ENCODE assay signal across 9 cellular contexts in genomic region chr17:6269474-6269873, GRCh38.
DNase-seq lines count a peak whose midpoint lies in the region; ATAC-seq, FAIRE-seq and TF ChIP-seq lines count a peak whose summit lies in the region.
"Had no signal": no experiment of that assay in that cellular context is flagged by ENCODE, and none has a peak within 500 bp of the region (broad histone marks: within the 10 kb centered on the region; RNA-seq: fewer than 3 reads in every experiment).

No MANE protein-coding gene starts in this region.

- H3K9me3 ChIP-seq in astrocyte (ENCODE audit: insufficient read depth, low read depth, low read length): peaks cover 2% of the 10 kb centered on the region

- DNase-seq in GM10266 (ENCODE audit: extremely low spot score) (peak; percentile 16), LNCaP clone FGC (ENCODE audit: low read depth) (peak; percentile 4), astrocyte (ENCODE audit: low read depth) (peak; percentile 38), medulla oblongata (ENCODE audit: extremely low spot score) (peak; percentile 15), GDM1 (lab: John Stamatoyannopoulos, UW) (no peak), Ammon's horn (ENCODE audit: low spot score) (no peak), NCI-H2029 (lab: John Stamatoyannopoulos, UW) (no peak)
- DNase-seq: NCI-H510A had no signal

- no peaks in the 10 kb centered on the region for H3K36me3 ChIP-seq in astrocyte (ENCODE audit: insufficient read depth, low read length)

- no peaks in the 10 kb centered on the region for H3K4me1 ChIP-seq in astrocyte (ENCODE audit: insufficient read depth, low read length)

- H2AFZ ChIP-seq in astrocyte (ENCODE audit: low read depth, low read length): no peak overlapping the region

- peaks cover 40% of the 10 kb centered on the region for H3K27me3 Mint-ChIP-seq in astrocyte (ENCODE audit: low read depth, unreplicated experiment)

- H3K27ac Mint-ChIP-seq in astrocyte (ENCODE audit: unreplicated experiment): no peak overlapping the region

- no peak overlapping the region for H3K27ac ChIP-seq in astrocyte (ENCODE audit: low read depth, low read length)

- no peak for ATAC-seq in GM21786 (IDR thresholded peaks at IDR 0.05; ENCODE audit: unreplicated experiment)

- H3K36me3 Mint-ChIP-seq in astrocyte (ENCODE audit: low read depth, unreplicated experiment): no peaks in the 10 kb centered on the region

- no peaks in the 10 kb centered on the region for H4K20me1 ChIP-seq in astrocyte (ENCODE audit: insufficient read depth, low read length)

- no peaks in the 10 kb centered on the region for H3K79me2 ChIP-seq in astrocyte (ENCODE audit: insufficient read depth, low read length)

- peaks cover 9% of the 10 kb centered on the region for H3K9me3 Mint-ChIP-seq in astrocyte (ENCODE audit: unreplicated experiment)

- no peak overlapping the region for H3K4me2 ChIP-seq in astrocyte (ENCODE audit: low read length)

- TF ChIP-seq CTCF in GM10266 (IDR thresholded peaks at IDR 0.05; ENCODE audit: control insufficient read depth, insufficient read depth, low read depth, missing control alignments): no peak
- TF ChIP-seq CTCF in LNCaP clone FGC (IDR thresholded peaks at IDR 0.05; ENCODE audit: control insufficient read depth, extremely low read depth, insufficient read depth): no peak
- TF ChIP-seq CTCF in astrocyte (IDR thresholded peaks at IDR 0.05; ENCODE audit: insufficient read depth, low read depth, low read length): no peak

- no peaks in the 10 kb centered on the region for H3K27me3 ChIP-seq in astrocyte (ENCODE audit: insufficient read depth, low read length)

- no peak overlapping the region for H3K9ac ChIP-seq in astrocyte (ENCODE audit: low read length)

- H3K4me1 Mint-ChIP-seq in astrocyte (ENCODE audit: low read depth, unreplicated experiment): no peaks in the 10 kb centered on the region

- H3K4me3 Mint-ChIP-seq in astrocyte (ENCODE audit: unreplicated experiment): no peak overlapping the region

- H3K4me3 ChIP-seq in LNCaP clone FGC (ENCODE audit: low read depth, low read length) (no peak overlapping the region), astrocyte (ENCODE audit: insufficient read depth, low read depth, low read length) (no peak overlapping the region)

- FAIRE-seq in astrocyte (lab: Jason Lieb, UNC): no peak

Comparison
In these comparisons a context has a peak if more than half of its experiments do, and no peak if none do; other contexts are left out.
1. DNase-seq: peak in GM10266 (single experiment), LNCaP clone FGC (single experiment), astrocyte (single experiment) and medulla oblongata (single experiment); none in GDM1 (single experiment), Ammon's horn (single experiment) and NCI-H2029 (single experiment).